8 cellular contexts compared by ENCODE assay signal in genomic region chr14:20614038-20614840, GRCh38. TPM values are rescaled to one million over a fixed set of nuclear protein-coding genes. Genes with fewer than 3 reads are reported as not detected.
A peak's percentile ranks its signal among the peaks of the same experiment; 100 is the strongest.
DNase-seq lines count a peak whose midpoint lies in the region; ATAC-seq and TF ChIP-seq lines count a peak whose summit lies in the region.

No MANE protein-coding gene starts in this region.

- DNase-seq in NCI-H146 (lab: John Stamatoyannopoulos, UW), result peak; percentile 38
- DNase-seq in NCI-H146 treated with DMSO at 0.1 percent for 48 hours (lab: John Stamatoyannopoulos, UW; ENCODE audit: unreplicated experiment), result no peak
- DNase-seq in activated naive CD8-positive, alpha-beta T cell treated with anti-CD3 and anti-CD28 coated beads, Interleukin-2, amount 50 U/mL, for 24 hours, result peak; percentile 21
- DNase-seq in kidney tubule cell (ENCODE audit: low spot score), result peak; percentile 55
- DNase-seq in tibial nerve (ENCODE audit: low spot score in 2 of 2), result peak in 1 of 2 donors; percentile 24
- no peak for DNase-seq in Kasumi-1 (lab: John Stamatoyannopoulos, UW)
- DNase-seq in foreskin keratinocyte, result no peak

- peak; percentile 4 for ATAC-seq in HG03442 (IDR thresholded peaks at IDR 0.05; ENCODE audit: unreplicated experiment)
- no peak for ATAC-seq in activated naive CD8-positive, alpha-beta T cell treated with anti-CD3 and anti-CD28 coated beads, Interleukin-2, amount 50 U/mL, for 24 hours
- no peak for ATAC-seq in foreskin keratinocyte

- H3K4me3 Mint-ChIP-seq in activated naive CD8-positive, alpha-beta T cell treated with anti-CD3 and anti-CD28 coated beads, Interleukin-2, amount 50 U/mL, for 24 hours, result no peak overlapping the region

- TF ChIP-seq CTCF in tibial nerve (IDR thresholded peaks at IDR 0.05), result no peak
- TF ChIP-seq CTCF in foreskin keratinocyte (conservative IDR thresholded peaks at IDR 0.05), result no peak

- no peaks in the 10 kb centered on the region for H3K36me3 Mint-ChIP-seq in activated naive CD8-positive, alpha-beta T cell treated with anti-CD3 and anti-CD28 coated beads, Interleukin-2, amount 50 U/mL, for 24 hours (ENCODE audit: low read depth)

- H3K4me1 Mint-ChIP-seq in activated naive CD8-positive, alpha-beta T cell treated with anti-CD3 and anti-CD28 coated beads, Interleukin-2, amount 50 U/mL, for 24 hours, result peaks cover 11% of the 10 kb centered on the region

- H3K9me3 ChIP-seq in tibial nerve, result no peaks in the 10 kb centered on the region

- H3K4me1 ChIP-seq in tibial nerve (peaks cover 0 to 45% (median 6%) of the 10 kb centered on the region in 4 donors), foreskin keratinocyte (no peaks in the 10 kb centered on the region)

- no peak for TF ChIP-seq EP300 in tibial nerve (IDR thresholded peaks at IDR 0.05)

- peak overlapping the region; percentile 53 to 89 (median 66) for H3K27ac ChIP-seq in tibial nerve
- no peak overlapping the region for H3K27ac ChIP-seq in foreskin keratinocyte

- H3K27ac Mint-ChIP-seq in activated naive CD8-positive, alpha-beta T cell treated with anti-CD3 and anti-CD28 coated beads, Interleukin-2, amount 50 U/mL, for 24 hours, result peak overlapping the region; percentile 26

- H3K27me3 Mint-ChIP-seq in activated naive CD8-positive, alpha-beta T cell treated with anti-CD3 and anti-CD28 coated beads, Interleukin-2, amount 50 U/mL, for 24 hours, result peaks cover 5% of the 10 kb centered on the region

- H3K9me3 Mint-ChIP-seq in activated naive CD8-positive, alpha-beta T cell treated with anti-CD3 and anti-CD28 coated beads, Interleukin-2, amount 50 U/mL, for 24 hours, result no peaks in the 10 kb centered on the region

- H3K36me3 ChIP-seq in tibial nerve, result no peaks in the 10 kb centered on the region

- 11 to 15% methylated on average over 17 of the region's 17 CpGs for WGBS in tibial nerve, 2 donors

- peak overlapping the region; percentile 29 to 58 (median 52) for H3K4me3 ChIP-seq in tibial nerve

- TF ChIP-seq POLR2A in tibial nerve (IDR thresholded peaks at IDR 0.05), result no peak

- H3K27me3 ChIP-seq in tibial nerve, result no peaks in the 10 kb centered on the region
- H3K27me3 ChIP-seq in foreskin keratinocyte, result no peaks in the 10 kb centered on the region

RNA-seq across cellular contexts. Expression of gene RNASE12, which starts 23.1 kb away (rescaled TPM):
- total RNA-seq in tibial nerve (not detected), foreskin keratinocyte (not detected in 2 replicates)
- not detected in 2 replicates for polyA plus RNA-seq in foreskin keratinocyte

RNA-seq across cellular contexts. Expression of gene RNASE11, which starts 26.4 kb away (rescaled TPM):
- not detected for total RNA-seq in tibial nerve
- not detected in 2 replicates for total RNA-seq in foreskin keratinocyte
- not detected in 2 replicates for polyA plus RNA-seq in foreskin keratinocyte

RNA-seq across cellular contexts. Expression of gene OR6S1, which starts 27.3 kb away (rescaled TPM):
- not detected for total RNA-seq in tibial nerve
- not detected in 2 replicates for total RNA-seq in foreskin keratinocyte
- not detected in 2 replicates for polyA plus RNA-seq in foreskin keratinocyte

RNA-seq across cellular contexts. Expression of gene RNASE9, which starts 53.4 kb away (rescaled TPM):
- total RNA-seq in tibial nerve (not detected), foreskin keratinocyte (not detected in 2 replicates)
- polyA plus RNA-seq in foreskin keratinocyte, result not detected in 2 replicates

Comparison
In these comparisons a context has a peak if more than half of its experiments do, and no peak if none do; other contexts are left out.
1. DNase-seq: peak in NCI-H146 (single experiment), activated naive CD8-positive, alpha-beta T cell treated with anti-CD3 and anti-CD28 coated beads, Interleukin-2, amount 50 U/mL, for 24 hours (single experiment) and kidney tubule cell (single experiment); none in NCI-H146 treated with DMSO at 0.1 percent for 48 hours (single experiment), Kasumi-1 (0 of 2) and foreskin keratinocyte (0 of 2).